12 cellular contexts compared by ENCODE assay signal in genomic region chr5:177124486-177124991, GRCh38. TPM values are rescaled to one million over a fixed set of nuclear protein-coding genes. Genes with fewer than 3 reads are reported as not detected.
DNase-seq lines count a peak whose midpoint lies in the region; ATAC-seq, FAIRE-seq and TF ChIP-seq lines count a peak whose summit lies in the region.
"Had no signal": no experiment of that assay in that cellular context is flagged by ENCODE, and none has a peak within 500 bp of the region (broad histone marks: within the 10 kb centered on the region; RNA-seq: fewer than 3 reads in every experiment).

No MANE protein-coding gene starts in this region.

- no peak overlapping the region for H3K4me3 Mint-ChIP-seq in activated naive CD8-positive, alpha-beta T cell treated with anti-CD3 and anti-CD28 coated beads, Interleukin-2, amount 50 U/mL, for 24 hours
- no peak overlapping the region for H3K4me3 Mint-ChIP-seq in activated naive CD8-positive, alpha-beta T cell treated with anti-CD3 and anti-CD28 coated beads for 36 hours
- H3K4me3 Mint-ChIP-seq: activated CD4-positive, alpha-beta T cell treated with anti-CD3 and anti-CD28 coated beads, Interleukin-2, amount 10 ng/mL, durations not matched to agents 7 days and 5 days; activated naive CD4-positive, alpha-beta T cell treated with anti-CD3 and anti-CD28 coated beads, Interleukin-2, amount 50 U/mL, for 24 hours had no signal

- in situ Hi-C loops in K562 (cut with MboI) (loop anchor here (25.0 kb wide), 1 partner anchor 1387 kb away; no protein-coding TSS in a partner anchor), GM23248 (cut with MboI) (no loop called here)

- H2AFZ ChIP-seq in K562 (ENCODE audit: low read depth, low read length) (peak overlapping the region; percentile 25; the same call in 1 of the 2 replicates), GM23248 (no peak overlapping the region)

- intact Hi-C loops in K562 (cut with micrococcal nuclease), result no loop called here

- H4K20me1 ChIP-seq in K562 (replicated peaks; ENCODE audit: control insufficient read depth, insufficient read depth, low read length), result no peaks in the 10 kb centered on the region
- no peaks in the 10 kb centered on the region for H4K20me1 ChIP-seq in GM23248 (ENCODE audit: insufficient read depth)

- H3K4me1 ChIP-seq in K562 (replicated peaks in 1 of 2; ENCODE audit: control insufficient read depth in 2 of 2, insufficient read depth in 2 of 2, low read length in 2 of 2) (peaks cover 0 to 8% of the 10 kb centered on the region in 2 experiments; a peak in 1 of 5 replicates), GM23248 (ENCODE audit: insufficient read depth) (no peaks in the 10 kb centered on the region)

- no peak overlapping the region; a peak in 1 of 4 replicates for H3K9ac ChIP-seq in K562 (ENCODE audit: insufficient read depth in 1 of 2, low read depth in 2 of 2, low read length in 2 of 2)
- H3K9ac ChIP-seq in GM23248, result no peak overlapping the region

- no peak overlapping the region for H3K4me3 ChIP-seq in K562
- no peak overlapping the region for H3K4me3 ChIP-seq in GM23248

- POLR2A ChIA-PET in K562 (lab: Yijun Ruan, JAX), result interaction anchor here (0.6 to 0.8 kb wide), 3 partner anchors 10 to 317 kb away, joined by 3 to 5 read pairs (median 4); no protein-coding TSS in a partner anchor

- no peak for TF ChIP-seq EP300 in K562 (IDR thresholded peaks at IDR 0.05; ENCODE audit: low read length)

- no peak for FAIRE-seq in K562 (lab: Jason Lieb, UNC)

- no peaks in the 10 kb centered on the region for H3K36me3 Mint-ChIP-seq in activated naive CD8-positive, alpha-beta T cell treated with anti-CD3 and anti-CD28 coated beads, Interleukin-2, amount 50 U/mL, for 24 hours (ENCODE audit: low read depth)
- H3K36me3 Mint-ChIP-seq in activated naive CD8-positive, alpha-beta T cell treated with anti-CD3 and anti-CD28 coated beads for 36 hours, result no peaks in the 10 kb centered on the region
- H3K36me3 Mint-ChIP-seq: activated naive CD4-positive, alpha-beta T cell treated with anti-CD3 and anti-CD28 coated beads, Interleukin-2, amount 50 U/mL, for 24 hours had no signal

- WGBS in K562 (ENCODE audit: insufficient coverage, low coverage, missing lambda C conversion rate), result 32% methylated on average over 4 of the region's 4 CpGs
- 66 to 68% methylated on average over 4 of the region's 4 CpGs for WGBS in GM23248 (ENCODE audit: low coverage in 1 of 2, low lambda C conversion rate in 2 of 2, missing lambda C conversion rate in 2 of 2), 2 experiments

- H3K36me3 ChIP-seq in K562 (ENCODE audit: control insufficient read depth, insufficient read depth, low read length) (no peaks in the 10 kb centered on the region), GM23248 (ENCODE audit: low read depth) (no peaks in the 10 kb centered on the region)

- no TSS peak for BruUV-seq in K562 (replicated peaks; lab: Mats Ljungman, UMichigan)

- H3K27me3 ChIP-seq in K562 (ENCODE audit: control insufficient read depth in 2 of 2, insufficient read depth in 2 of 2, low read length in 2 of 2) (no peaks in the 10 kb centered on the region), GM23248 (replicated peaks; ENCODE audit: insufficient read depth) (no peaks in the 10 kb centered on the region)

- CTCF ChIA-PET in K562 (lab: Yijun Ruan, JAX; ENCODE audit: low intra/inter-chr PET ratio), result no interaction called here

- H3F3A ChIP-seq in GM23248 (ENCODE audit: insufficient read depth), result 0 out of 2 replicates have a peak, but pooled peaks cover 6% of the 10 kb centered on the region

- no peaks in the 10 kb centered on the region for H3K9me3 Mint-ChIP-seq in activated naive CD8-positive, alpha-beta T cell treated with anti-CD3 and anti-CD28 coated beads, Interleukin-2, amount 50 U/mL, for 24 hours
- H3K9me3 Mint-ChIP-seq in activated naive CD8-positive, alpha-beta T cell treated with anti-CD3 and anti-CD28 coated beads for 36 hours, result no peaks in the 10 kb centered on the region
- H3K9me3 Mint-ChIP-seq: activated naive CD4-positive, alpha-beta T cell treated with anti-CD3 and anti-CD28 coated beads, Interleukin-2, amount 50 U/mL, for 24 hours had no signal

- H3K27ac ChIP-seq in K562 (ENCODE audit: extremely low read depth, low read depth, low read length), result no peak overlapping the region
- H3K27ac ChIP-seq in GM23248, result no peak overlapping the region

- H3K79me2 ChIP-seq in K562 (ENCODE audit: control insufficient read depth, insufficient read depth, low read length), result no peaks in the 10 kb centered on the region
- H3K79me2 ChIP-seq in GM23248 (ENCODE audit: insufficient read depth), result no peaks in the 10 kb centered on the region

- H3K27ac Mint-ChIP-seq in activated naive CD8-positive, alpha-beta T cell treated with anti-CD3 and anti-CD28 coated beads, Interleukin-2, amount 50 U/mL, for 24 hours, result no peak overlapping the region
- no peak overlapping the region for H3K27ac Mint-ChIP-seq in activated naive CD8-positive, alpha-beta T cell treated with anti-CD3 and anti-CD28 coated beads for 36 hours
- H3K27ac Mint-ChIP-seq: activated CD4-positive, alpha-beta T cell treated with anti-CD3 and anti-CD28 coated beads, Interleukin-2, amount 10 ng/mL, durations not matched to agents 7 days and 5 days; activated naive CD4-positive, alpha-beta T cell treated with anti-CD3 and anti-CD28 coated beads, Interleukin-2, amount 50 U/mL, for 24 hours had no signal

- no peak for TF ChIP-seq POLR2A in K562 (conservative IDR thresholded peaks at IDR 0.05)

- no peaks in the 10 kb centered on the region for H3K9me2 ChIP-seq in GM23248 (ENCODE audit: insufficient read depth)

- ATAC-seq in activated naive CD8-positive, alpha-beta T cell treated with anti-CD3 and anti-CD28 coated beads, Interleukin-2, amount 50 U/mL, for 24 hours, result peak; percentile 38
- ATAC-seq in HG03064 (IDR thresholded peaks at IDR 0.05; ENCODE audit: low read depth, unreplicated experiment) (peak; percentile 67), K562 (peak; percentile 80), HG03342 (IDR thresholded peaks at IDR 0.05; ENCODE audit: unreplicated experiment) (no peak)

- no peak for TF ChIP-seq RAD21 in K562 (CRISPR knock-in tag; conservative IDR thresholded peaks at IDR 0.05 in 1 of 2, IDR thresholded peaks at IDR 0.05 in 1 of 2)

- DNase-seq in activated naive CD8-positive, alpha-beta T cell treated with anti-CD3 and anti-CD28 coated beads, Interleukin-2, amount 50 U/mL, for 24 hours, result no peak
- DNase-seq in activated naive CD8-positive, alpha-beta T cell treated with anti-CD3 and anti-CD28 coated beads for 36 hours, result no peak
- DNase-seq in K562 (ENCODE audit: extremely low read depth in 1 of 4, low spot score in 3 of 4) (peak in 2 of 4 experiments; percentile 26 to 34), GM23248 (no peak), COLO668 (lab: John Stamatoyannopoulos, UW; ENCODE audit: unreplicated experiment) (no peak)
- DNase-seq in effector CD4-positive, alpha-beta T cell, result no peak
- DNase-seq: activated CD4-positive, alpha-beta T cell treated with anti-CD3 and anti-CD28 coated beads, Interleukin-2, amount 10 ng/mL, durations not matched to agents 7 days and 5 days; NCI-H226; nucleus accumbens had no signal

- H3K4me2 ChIP-seq in K562 (ENCODE audit: insufficient read depth, low read length), result no peak overlapping the region
- H3K4me2 ChIP-seq in GM23248 (ENCODE audit: unreplicated experiment), result no peak overlapping the region

- no peaks in the 10 kb centered on the region for H3K9me1 ChIP-seq in K562 (ENCODE audit: control insufficient read depth, insufficient read depth, low read length)

- H3K27me3 Mint-ChIP-seq in activated naive CD8-positive, alpha-beta T cell treated with anti-CD3 and anti-CD28 coated beads, Interleukin-2, amount 50 U/mL, for 24 hours, result no peaks in the 10 kb centered on the region
- H3K27me3 Mint-ChIP-seq in activated naive CD8-positive, alpha-beta T cell treated with anti-CD3 and anti-CD28 coated beads for 36 hours, result no peaks in the 10 kb centered on the region
- H3K27me3 Mint-ChIP-seq: activated naive CD4-positive, alpha-beta T cell treated with anti-CD3 and anti-CD28 coated beads, Interleukin-2, amount 50 U/mL, for 24 hours had no signal

- peaks cover 14% of the 10 kb centered on the region for H3K4me1 Mint-ChIP-seq in activated naive CD8-positive, alpha-beta T cell treated with anti-CD3 and anti-CD28 coated beads, Interleukin-2, amount 50 U/mL, for 24 hours
- peaks cover 14% of the 10 kb centered on the region for H3K4me1 Mint-ChIP-seq in activated naive CD8-positive, alpha-beta T cell treated with anti-CD3 and anti-CD28 coated beads for 36 hours

- TF ChIP-seq CTCF in K562 (IDR thresholded peaks at IDR 0.05 in 2 of 3, conservative IDR thresholded peaks at IDR 0.05 in 1 of 3; ENCODE audit: insufficient read depth in 2 of 3, low read depth in 1 of 3, low read length in 3 of 3), result no peak

- H3K9me3 ChIP-seq in K562 (replicated peaks; ENCODE audit: control insufficient read depth, insufficient read depth, low read depth, low read length) (no peaks in the 10 kb centered on the region), GM23248 (ENCODE audit: low read depth) (no peaks in the 10 kb centered on the region)

RNA-seq across cellular contexts. Expression of gene NSD1, which starts 9.0 kb away (rescaled TPM):
- total RNA-seq in activated naive CD8-positive, alpha-beta T cell treated with anti-CD3 and anti-CD28 coated beads for 36 hours, result 10 to 100 TPM; 64.0 to 66.4 TPM
- total RNA-seq in K562 (2011; cell fraction: chromatin; rRNA removed; ENCODE audit: low replicate concordance), result 86.2 and 191 TPM in 2 replicates
- 42.7 and 55.9 TPM in 2 replicates for total RNA-seq in K562 (2011; cell fraction: nucleolus; rRNA removed)
- total RNA-seq in K562 (2011; cell fraction: nucleoplasm; rRNA removed), result 72.0 and 78.1 TPM in 2 replicates
- 27.7 and 29.5 TPM in 2 replicates for total RNA-seq in K562 (2014; rRNA removed)
- total RNA-seq in K562 (2014; rRNA removed; fragmentation: Illumina TruSeq; extraction: Trizol), result 36.7 and 45.4 TPM in 2 replicates
- total RNA-seq in K562 (2015; rRNA removed; fragmentation: Illumina TruSeq; extraction: Trizol), result 39.1 TPM in 2 replicates
- 51.0 and 54.3 TPM in 2 replicates for total RNA-seq in K562 (2021)
- 13.9 and 15.7 TPM in 2 replicates for polyA plus RNA-seq in K562 (2011; rRNA removed)
- polyA plus RNA-seq in K562 (2011; cell fraction: cytosol; rRNA removed), result 8.4 and 10.3 TPM in 2 replicates
- polyA plus RNA-seq in K562 (2011; cell fraction: nucleus; rRNA removed), result 19.7 and 21.4 TPM in 2 replicates
- polyA plus RNA-seq in K562 (2012), result 16.7 and 20.4 TPM in 2 replicates
- polyA plus RNA-seq in K562 (2014; fragmentation: Illumina TruSeq; extraction: Trizol), result 20.9 and 24.7 TPM in 2 replicates
- polyA plus RNA-seq in K562 (2014; fragmentation: Nextera tagmentation; extraction: Ambion mirVana), result 1 to 10 TPM; 3.8 to 5.5 TPM
- 12.4 and 15.8 TPM in 2 replicates for polyA plus RNA-seq in K562 (2014; rRNA removed)
- polyA minus RNA-seq in K562 (2011; rRNA and poly(A)+ RNA removed), result 50.9 and 58.5 TPM in 2 replicates
- polyA minus RNA-seq in K562 (2011; cell fraction: cytosol; rRNA and poly(A)+ RNA removed), result 27.5 and 32.6 TPM in 2 replicates
- 31.2 and 53.8 TPM in 2 replicates for polyA minus RNA-seq in K562 (2011; cell fraction: nucleus; rRNA and poly(A)+ RNA removed)
- 29.7 and 31.9 TPM in 2 replicates for total RNA-seq in GM23248 (2014; rRNA removed; shearing (Covaris generic))
- 25.9 and 26.9 TPM in 2 replicates for polyA plus RNA-seq in GM23248 (2016; fragmentation: Nextera tagmentation; extraction: Ambion mirVana)

RNA-seq across cellular contexts. Expression of gene FGFR4, which starts 37.8 kb away (rescaled TPM):
- total RNA-seq in activated naive CD8-positive, alpha-beta T cell treated with anti-CD3 and anti-CD28 coated beads for 36 hours, result 1 to 10 TPM; 1.4 to 1.5 TPM
- 41.6 and 132 TPM in 2 replicates for total RNA-seq in K562 (2011; cell fraction: chromatin; rRNA removed; ENCODE audit: low replicate concordance)
- 128 and 136 TPM in 2 replicates for total RNA-seq in K562 (2011; cell fraction: nucleolus; rRNA removed)
- 69.4 and 76.7 TPM in 2 replicates for total RNA-seq in K562 (2011; cell fraction: nucleoplasm; rRNA removed)
- 19.1 and 25.8 TPM in 2 replicates for total RNA-seq in K562 (2014; rRNA removed)
- total RNA-seq in K562 (2014; rRNA removed; fragmentation: Illumina TruSeq; extraction: Trizol), result 2.5 and 5.2 TPM in 2 replicates
- 7.5 and 7.8 TPM in 2 replicates for total RNA-seq in K562 (2015; rRNA removed; fragmentation: Illumina TruSeq; extraction: Trizol)
- total RNA-seq in K562 (2021), result 32.2 and 35.4 TPM in 2 replicates
- polyA plus RNA-seq in K562 (2011; rRNA removed), result 14.8 and 21.0 TPM in 2 replicates
- 21.8 and 41.8 TPM in 2 replicates for polyA plus RNA-seq in K562 (2011; cell fraction: cytosol; rRNA removed)
- polyA plus RNA-seq in K562 (2011; cell fraction: nucleus; rRNA removed), result 77.2 and 115 TPM in 2 replicates
- polyA plus RNA-seq in K562 (2012), result 11.4 and 14.2 TPM in 2 replicates
- polyA plus RNA-seq in K562 (2014; fragmentation: Illumina TruSeq; extraction: Trizol), result 7.0 and 15.9 TPM in 2 replicates
- under 1 TPM; 0.76 to 0.89 TPM for polyA plus RNA-seq in K562 (2014; fragmentation: Nextera tagmentation; extraction: Ambion mirVana)
- 17.9 and 24.9 TPM in 2 replicates for polyA plus RNA-seq in K562 (2014; rRNA removed)
- 7.1 and 8.8 TPM in 2 replicates for polyA minus RNA-seq in K562 (2011; rRNA and poly(A)+ RNA removed)
- 19.2 and 19.8 TPM in 2 replicates for polyA minus RNA-seq in K562 (2011; cell fraction: cytosol; rRNA and poly(A)+ RNA removed)
- 29.4 and 31.4 TPM in 2 replicates for polyA minus RNA-seq in K562 (2011; cell fraction: nucleus; rRNA and poly(A)+ RNA removed)
- not detected in 2 replicates for total RNA-seq in GM23248 (2014; rRNA removed; shearing (Covaris generic))
- 0.10 TPM in 1 of 2 replicates, not detected in the other for polyA plus RNA-seq in GM23248 (2016; fragmentation: Nextera tagmentation; extraction: Ambion mirVana)
